1 cellular context compared by ENCODE assay signal in the genomic region with DNA sequence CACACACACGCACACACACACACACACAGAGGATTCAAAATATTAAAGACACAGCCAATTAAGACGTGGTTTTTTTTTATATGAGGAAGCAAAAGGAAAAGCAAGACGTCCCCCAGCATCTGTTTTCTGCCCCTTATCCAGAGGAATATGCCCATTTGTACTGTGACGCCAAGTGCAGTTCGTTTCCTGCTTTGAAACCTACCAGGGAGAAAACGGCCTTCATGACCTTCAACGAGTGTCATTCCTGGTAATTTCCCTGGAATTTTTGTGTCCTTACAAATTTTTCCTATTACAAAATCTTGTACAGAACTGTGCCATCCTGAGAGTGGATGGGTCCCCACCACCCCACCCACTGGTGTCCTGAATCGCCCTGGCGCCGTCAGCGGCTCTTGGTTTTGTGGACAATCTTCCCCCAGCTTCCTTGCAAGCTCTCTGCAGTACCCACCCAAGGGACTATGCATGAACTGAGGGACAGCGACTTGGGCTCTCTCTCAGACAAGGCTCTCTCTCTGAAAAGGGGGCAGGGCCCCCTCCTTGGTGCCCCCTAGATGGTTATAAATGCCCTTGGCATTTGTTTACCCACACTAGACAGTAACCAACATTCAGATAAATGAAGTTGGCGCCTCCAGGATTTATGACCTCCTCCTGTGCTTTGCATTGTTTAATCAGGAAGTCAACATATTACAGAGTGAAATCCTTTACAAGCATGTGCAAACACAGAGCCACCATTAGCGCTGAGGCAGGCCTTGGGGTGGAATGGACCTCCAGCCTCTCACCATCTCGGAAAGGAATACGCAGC.
TF ChIP-seq lines count a peak whose summit lies in the region.

No MANE protein-coding gene starts in this region.

TF ChIP-seq in HepG2, 621 proteins besides CTCF, POLR2A, EP300 and RAD21 (continued from another document):
- no peak for TF ChIP-seq ZNF142 (CRISPR knock-in tag; IDR thresholded peaks at IDR 0.05)
- TF ChIP-seq, protein P1, sequence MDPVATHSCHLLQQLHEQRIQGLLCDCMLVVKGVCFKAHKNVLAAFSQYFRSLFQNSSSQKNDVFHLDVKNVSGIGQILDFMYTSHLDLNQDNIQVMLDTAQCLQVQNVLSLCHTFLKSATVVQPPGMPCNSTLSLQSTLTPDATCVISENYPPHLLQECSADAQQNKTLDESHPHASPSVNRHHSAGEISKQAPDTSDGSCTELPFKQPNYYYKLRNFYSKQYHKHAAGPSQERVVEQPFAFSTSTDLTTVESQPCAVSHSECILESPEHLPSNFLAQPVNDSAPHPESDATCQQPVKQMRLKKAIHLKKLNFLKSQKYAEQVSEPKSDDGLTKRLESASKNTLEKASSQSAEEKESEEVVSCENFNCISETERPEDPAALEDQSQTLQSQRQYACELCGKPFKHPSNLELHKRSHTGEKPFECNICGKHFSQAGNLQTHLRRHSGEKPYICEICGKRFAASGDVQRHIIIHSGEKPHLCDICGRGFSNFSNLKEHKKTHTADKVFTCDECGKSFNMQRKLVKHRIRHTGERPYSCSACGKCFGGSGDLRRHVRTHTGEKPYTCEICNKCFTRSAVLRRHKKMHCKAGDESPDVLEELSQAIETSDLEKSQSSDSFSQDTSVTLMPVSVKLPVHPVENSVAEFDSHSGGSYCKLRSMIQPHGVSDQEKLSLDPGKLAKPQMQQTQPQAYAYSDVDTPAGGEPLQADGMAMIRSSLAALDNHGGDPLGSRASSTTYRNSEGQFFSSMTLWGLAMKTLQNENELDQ (CRISPR knock-in tag; IDR thresholded peaks at IDR 0.05; ENCODE audit: borderline replicate concordance) = no peak
- TF ChIP-seq ZFYVE20 (CRISPR knock-in tag; IDR thresholded peaks at IDR 0.05; ENCODE audit: borderline replicate concordance, low read depth) = no peak
- TF ChIP-seq JARID2 (CRISPR knock-in tag; IDR thresholded peaks at IDR 0.05; ENCODE audit: insufficient replicate concordance) = no peak
- no peak for TF ChIP-seq ZFAT (CRISPR knock-in tag; conservative IDR thresholded peaks at IDR 0.05)
- no peak for TF ChIP-seq TMF1 (CRISPR knock-in tag; IDR thresholded peaks at IDR 0.05; ENCODE audit: low read depth)
- no peak for TF ChIP-seq ZSCAN25 (CRISPR knock-in tag; IDR thresholded peaks at IDR 0.05)
- TF ChIP-seq KDM5A (IDR thresholded peaks at IDR 0.05; ENCODE audit: borderline replicate concordance, low read length) = no peak
- TF ChIP-seq ZNF441 (CRISPR knock-in tag; IDR thresholded peaks at IDR 0.05; ENCODE audit: borderline replicate concordance) = no peak
- peak; percentile 25 for TF ChIP-seq HNF4A (CRISPR knock-in tag; IDR thresholded peaks at IDR 0.05)
- peak; percentile 68 for TF ChIP-seq ZNF644 (CRISPR knock-in tag; IDR thresholded peaks at IDR 0.05; ENCODE audit: low read depth)
- no peak for TF ChIP-seq ZNF704 (CRISPR knock-in tag; IDR thresholded peaks at IDR 0.05; ENCODE audit: borderline replicate concordance)
- no peak for TF ChIP-seq SMAD3 (CRISPR knock-in tag; IDR thresholded peaks at IDR 0.05)
- TF ChIP-seq ZNF577 (CRISPR knock-in tag; IDR thresholded peaks at IDR 0.05; ENCODE audit: borderline replicate concordance, low read depth) = no peak
- TF ChIP-seq ZNF687 (CRISPR knock-in tag; IDR thresholded peaks at IDR 0.05) = peak; percentile 74
- no peak for TF ChIP-seq XRCC5 (optimal IDR thresholded peaks at IDR 0.05; ENCODE audit: low read length)
- TF ChIP-seq ZNF264 (CRISPR knock-in tag; IDR thresholded peaks at IDR 0.05) = no peak
- no peak for TF ChIP-seq SOX6 (IDR thresholded peaks at IDR 0.05)
- TF ChIP-seq SOX6 (CRISPR knock-in tag; IDR thresholded peaks at IDR 0.05) = peak; percentile 47
- 0 out of 2 replicates have a peak, but pooled peaks have one; percentile 53 for TF ChIP-seq ARNT2 (CRISPR knock-in tag; IDR thresholded peaks at IDR 0.05; ENCODE audit: low read depth)
